1 cellular context compared by ENCODE assay signal in the genomic region with DNA sequence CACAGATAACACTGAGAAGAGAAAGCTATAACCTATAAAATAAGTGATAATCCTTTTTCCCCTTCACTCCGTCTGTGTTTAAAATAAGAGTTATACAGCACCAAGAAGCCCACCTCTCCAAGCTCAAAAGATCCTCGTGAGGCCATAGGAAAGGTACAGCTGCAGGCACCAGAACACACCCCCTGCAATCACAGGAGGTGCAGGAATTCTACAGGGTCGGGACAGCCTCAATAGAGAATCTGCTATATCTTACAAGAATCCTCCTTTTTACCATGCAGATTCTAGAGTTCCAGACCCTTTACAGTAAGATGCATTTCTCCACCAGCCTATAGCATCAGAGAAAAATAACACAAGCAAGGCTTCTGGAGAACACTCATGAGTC.
TF ChIP-seq lines count a peak whose summit lies in the region.

No MANE protein-coding gene starts in this region.

TF ChIP-seq in K562, 482 proteins besides CTCF, POLR2A, EP300 and RAD21:
- TF ChIP-seq, protein P1, sequence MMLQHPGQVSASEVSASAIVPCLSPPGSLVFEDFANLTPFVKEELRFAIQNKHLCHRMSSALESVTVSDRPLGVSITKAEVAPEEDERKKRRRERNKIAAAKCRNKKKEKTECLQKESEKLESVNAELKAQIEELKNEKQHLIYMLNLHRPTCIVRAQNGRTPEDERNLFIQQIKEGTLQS (IDR thresholded peaks at IDR 0.05), result no peak
- TF ChIP-seq, protein P1 (CRISPR knock-in tag; conservative IDR thresholded peaks at IDR 0.05), result no peak
- TF ChIP-seq MTA2 (IDR thresholded peaks at IDR 0.05; ENCODE audit: low read depth) (no peak), CCNT2 (IDR thresholded peaks at IDR 0.05; ENCODE audit: borderline replicate concordance, extremely low read depth, insufficient read length, low read depth, low read length) (no peak), HNRNPH1 (optimal IDR thresholded peaks at IDR 0.05; ENCODE audit: low read depth, low read length) (no peak), ZFP36 (IDR thresholded peaks at IDR 0.05; ENCODE audit: low read depth, low read length, partially characterized antibody) (no peak), YY1 (IDR thresholded peaks at IDR 0.05; ENCODE audit: borderline replicate concordance in 1 of 3, control insufficient read depth in 1 of 3, extremely low read depth in 1 of 3, insufficient read depth in 3 of 3, insufficient read length in 1 of 3, insufficient replicate concordance in 2 of 3, low read depth in 1 of 3, low read length in 2 of 3) (no peak), E2F3 (CRISPR knock-in tag; IDR thresholded peaks at IDR 0.05) (no peak), KDM1A (IDR thresholded peaks at IDR 0.05) (no peak)
- TF ChIP-seq, protein P2, sequence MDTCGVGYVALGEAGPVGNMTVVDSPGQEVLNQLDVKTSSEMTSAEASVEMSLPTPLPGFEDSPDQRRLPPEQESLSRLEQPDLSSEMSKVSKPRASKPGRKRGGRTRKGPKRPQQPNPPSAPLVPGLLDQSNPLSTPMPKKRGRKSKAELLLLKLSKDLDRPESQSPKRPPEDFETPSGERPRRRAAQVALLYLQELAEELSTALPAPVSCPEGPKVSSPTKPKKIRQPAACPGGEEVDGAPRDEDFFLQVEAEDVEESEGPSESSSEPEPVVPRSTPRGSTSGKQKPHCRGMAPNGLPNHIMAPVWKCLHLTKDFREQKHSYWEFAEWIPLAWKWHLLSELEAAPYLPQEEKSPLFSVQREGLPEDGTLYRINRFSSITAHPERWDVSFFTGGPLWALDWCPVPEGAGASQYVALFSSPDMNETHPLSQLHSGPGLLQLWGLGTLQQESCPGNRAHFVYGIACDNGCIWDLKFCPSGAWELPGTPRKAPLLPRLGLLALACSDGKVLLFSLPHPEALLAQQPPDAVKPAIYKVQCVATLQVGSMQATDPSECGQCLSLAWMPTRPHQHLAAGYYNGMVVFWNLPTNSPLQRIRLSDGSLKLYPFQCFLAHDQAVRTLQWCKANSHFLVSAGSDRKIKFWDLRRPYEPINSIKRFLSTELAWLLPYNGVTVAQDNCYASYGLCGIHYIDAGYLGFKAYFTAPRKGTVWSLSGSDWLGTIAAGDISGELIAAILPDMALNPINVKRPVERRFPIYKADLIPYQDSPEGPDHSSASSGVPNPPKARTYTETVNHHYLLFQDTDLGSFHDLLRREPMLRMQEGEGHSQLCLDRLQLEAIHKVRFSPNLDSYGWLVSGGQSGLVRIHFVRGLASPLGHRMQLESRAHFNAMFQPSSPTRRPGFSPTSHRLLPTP (IDR thresholded peaks at IDR 0.05; ENCODE audit: borderline replicate concordance, extremely low read depth, insufficient read length), result no peak
